Comparison of ENCODE assay signal across 12 cellular contexts in genomic region chr9:87080512-87081225, GRCh38.
DNase-seq lines count a peak whose midpoint lies in the region; ATAC-seq and TF ChIP-seq lines count a peak whose summit lies in the region.
"Had no signal": no experiment of that assay in that cellular context is flagged by ENCODE, and none has a peak within 500 bp of the region (broad histone marks: within the 10 kb centered on the region; RNA-seq: fewer than 3 reads in every experiment).

No MANE protein-coding gene starts in this region.

- TF ChIP-seq POLR2A in sigmoid colon (IDR thresholded peaks at IDR 0.05) = no peak

- H3K4me3 Mint-ChIP-seq in natural killer cell = no peak overlapping the region

- H3K9me3 ChIP-seq in SK-N-MC (ENCODE audit: low read depth, low read length) (no peaks in the 10 kb centered on the region), heart right ventricle (peaks cover 0 to 10% (median 0%) of the 10 kb centered on the region in 11 donors), sigmoid colon (peaks cover 0 to 2% (median 0%) of the 10 kb centered on the region in 4 donors)

- peak in 1 of 4 donors; percentile 14 for TF ChIP-seq EP300 in sigmoid colon (IDR thresholded peaks at IDR 0.05)

- H3K27ac ChIP-seq in SK-N-MC (peak overlapping the region; percentile 43; the same call in 1 of the 2 replicates), heart right ventricle (no peak overlapping the region), sigmoid colon (peak overlapping the region in 3 of 4 donors; percentile 65 to 76 (median 69))

- no peak overlapping the region for H3K27ac Mint-ChIP-seq in natural killer cell

- H3K36me3 ChIP-seq in SK-N-MC (ENCODE audit: insufficient read depth, low read length) (no peaks in the 10 kb centered on the region), heart right ventricle (no peaks in the 10 kb centered on the region), sigmoid colon (no peaks in the 10 kb centered on the region)

- intact Hi-C loops in heart right ventricle (cut with DNase I) = loop anchor here in 2 of 10 donors (10.0 kb wide), 2 partner anchors 106 to 126 kb away; no protein-coding TSS in a partner anchor
- intact Hi-C loops in sigmoid colon (cut with DNase I) = no loop called here
- intact Hi-C loops in natural killer cell (cut with micrococcal nuclease) = no loop called here

- ATAC-seq in heart right ventricle (peak in 5 of 8 donors; percentile 20 to 76 (median 57)), GM19395 (IDR thresholded peaks at IDR 0.05; ENCODE audit: unreplicated experiment) (no peak), natural killer cell (no peak)

- H3K4me3 ChIP-seq in SK-N-MC (no peak overlapping the region), heart right ventricle (no peak overlapping the region), sigmoid colon (no peak overlapping the region)

- WGBS in heart right ventricle, 2 donors = 28% methylated on average over 7 of the region's 7 CpGs
- WGBS in sigmoid colon, 2 donors = 66 to 67% methylated on average over 7 of the region's 7 CpGs

- H3K9ac ChIP-seq in SK-N-MC (ENCODE audit: insufficient read length) = peak overlapping the region; percentile 11

- TF ChIP-seq CTCF in heart right ventricle (IDR thresholded peaks at IDR 0.05) (peak in 2 of 9 donors; percentile 16 to 24), sigmoid colon (IDR thresholded peaks at IDR 0.05) (no peak), natural killer cell (IDR thresholded peaks at IDR 0.05) (no peak)

- no peaks in the 10 kb centered on the region for H3K36me3 Mint-ChIP-seq in natural killer cell

- H3K4me1 Mint-ChIP-seq in natural killer cell = no peaks in the 10 kb centered on the region

- H3K27me3 Mint-ChIP-seq in natural killer cell (ENCODE audit: low read depth in 2 of 2) = peaks cover 0 to 8% of the 10 kb centered on the region in 2 donors

- DNase-seq in HT1080 (ENCODE audit: low read depth) = peak; percentile 22
- DNase-seq in SK-N-MC (ENCODE audit: low read depth, low spot score) = no peak
- no peak for DNase-seq in heart right ventricle
- DNase-seq in sigmoid colon = no peak
- no peak for DNase-seq in AG08396 (ENCODE audit: low spot score)
- DNase-seq in natural killer cell = no peak
- DNase-seq: activated CD4-positive, alpha-beta T cell treated with anti-CD3 and anti-CD28 coated beads for 48 hours; activated naive CD4-positive, alpha-beta T cell; DND-41; effector CD4-positive, alpha-beta T cell; NCI-H146 had no signal

- peaks cover 0 to 6% (median 0%) of the 10 kb centered on the region in 7 donors for H3K27me3 ChIP-seq in heart right ventricle
- no peaks in the 10 kb centered on the region for H3K27me3 ChIP-seq in sigmoid colon

- H3K4me1 ChIP-seq in heart right ventricle (peaks cover 0 to 9% (median 5%) of the 10 kb centered on the region in 9 donors), sigmoid colon (peaks cover 0 to 31% (median 20%) of the 10 kb centered on the region in 4 donors)

- H3K9me3 Mint-ChIP-seq in natural killer cell = peaks cover 2% of the 10 kb centered on the region in 2 donors

Comparison
In these comparisons a context has a peak if more than half of its experiments do, and no peak if none do; other contexts are left out.
1. H3K27ac ChIP-seq: peak in SK-N-MC (single experiment) and sigmoid colon (3 of 4); none in heart right ventricle (0 of 10).
2. ATAC-seq: peak in heart right ventricle (5 of 8); none in GM19395 (single experiment) and natural killer cell (0 of 3).